10 cellular contexts compared by ENCODE assay signal in the genomic region with DNA sequence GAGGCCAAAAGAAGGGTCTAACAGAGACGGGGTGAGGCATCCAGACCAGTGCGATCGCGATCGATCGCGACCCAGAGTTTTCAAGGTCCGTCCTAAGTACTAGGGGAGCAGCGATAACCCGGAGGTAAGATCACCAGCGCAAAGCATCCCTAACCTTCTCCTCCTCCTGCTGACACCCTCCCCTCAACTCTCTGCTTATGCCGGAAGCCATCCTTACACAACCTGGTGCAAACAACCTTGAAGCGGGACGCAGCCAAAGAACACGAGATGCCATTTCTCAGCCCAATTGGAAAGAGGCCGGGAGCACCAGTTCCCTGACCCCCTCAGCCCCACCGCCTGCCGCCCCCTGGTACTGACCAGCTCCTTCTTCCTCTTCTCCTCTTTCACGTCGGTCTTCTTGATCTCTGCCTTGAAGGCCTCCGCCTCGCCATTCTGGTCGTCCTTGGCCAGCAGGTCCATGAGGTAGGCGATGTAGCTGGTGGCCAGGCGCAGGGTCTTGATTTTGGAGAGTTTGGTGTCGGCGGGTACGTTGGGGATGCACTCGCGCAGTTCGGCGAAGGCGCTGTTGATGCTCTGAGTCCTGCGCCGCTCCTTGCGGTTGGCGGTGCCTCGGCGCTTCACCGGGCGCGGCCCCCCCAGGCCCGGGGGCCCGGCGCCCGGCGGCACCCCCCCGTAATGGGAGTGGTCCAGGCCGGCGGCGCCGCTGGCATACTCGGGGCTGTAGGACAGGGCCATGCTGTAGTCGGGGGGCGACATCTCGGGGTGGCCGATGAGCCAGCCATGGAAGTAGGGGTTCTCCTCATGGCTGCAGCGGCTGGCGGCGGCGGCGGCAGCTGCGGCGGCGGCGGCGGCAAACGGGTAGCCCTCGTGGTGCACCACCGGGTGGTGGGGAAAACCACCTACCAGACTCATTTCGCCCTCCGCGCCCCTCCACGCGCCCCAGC. TPM values are rescaled to one million over a fixed set of nuclear protein-coding genes. Genes with fewer than 3 reads are reported as not detected.
DNase-seq lines count a peak whose midpoint lies in the region; ATAC-seq, FAIRE-seq and TF ChIP-seq lines count a peak whose summit lies in the region.
"Had no signal": no experiment of that assay in that cellular context is flagged by ENCODE, and none has a peak within 500 bp of the region (broad histone marks: within the 10 kb centered on the region; RNA-seq: fewer than 3 reads in every experiment).

No MANE protein-coding gene starts in this region.

- H3K79me1 ChIP-seq in H9 (ENCODE audit: insufficient read depth, low read depth, low read length, poor library complexity, severe bottlenecking) (no peaks in the 10 kb centered on the region), mesenchymal stem cell (replicated peaks; ENCODE audit: low read length, poor library complexity, severe bottlenecking) (no peaks in the 10 kb centered on the region)

- dilution Hi-C loops in mammary epithelial cell (cut with HindIII; ENCODE audit: low sequenced_read_pairs) = no loop called here

- H3K4me2 ChIP-seq in A549 (peak overlapping the region; percentile 97), H9 (ENCODE audit: insufficient read depth, insufficient read length, low read length) (peak overlapping the region; percentile 39), mesenchymal stem cell (ENCODE audit: low read length, poor library complexity, severe bottlenecking) (peak overlapping the region; percentile 15), mammary epithelial cell (ENCODE audit: insufficient read depth, low read depth, low read length) (no peak overlapping the region)

- H2AFZ ChIP-seq in H9 (ENCODE audit: low read length) (no peak overlapping the region), mesenchymal stem cell (ENCODE audit: low read depth, low read length) (no peak overlapping the region), mammary epithelial cell (ENCODE audit: low read depth, low read length) (no peak overlapping the region)

- no peak for TF ChIP-seq POLR2A in A549 (IDR thresholded peaks at IDR 0.05; ENCODE audit: low read length)

- H4K5ac ChIP-seq in H9 (ENCODE audit: insufficient read length, low read depth, low read length) = no peak overlapping the region

- H3K56ac ChIP-seq in H9 (ENCODE audit: insufficient read length, low read depth, low read length) = no peak overlapping the region

- H3K4me1 Mint-ChIP-seq in H9 = peaks cover 31 to 56% of the 10 kb centered on the region in 2 experiments

- H3K4ac ChIP-seq in H9 (ENCODE audit: low read depth, low read length) (no peak overlapping the region), mesenchymal stem cell (ENCODE audit: low read depth in 1 of 2, low read length in 2 of 2) (peak overlapping the region; percentile 74 to 97)

- H3K23ac ChIP-seq in H9 (ENCODE audit: insufficient read length, low read depth, low read length) (no peak overlapping the region), mesenchymal stem cell (ENCODE audit: low read length in 2 of 2) (peak overlapping the region; percentile 64 to 86)

- ATAC-seq in A549 (no peak), HG03571 (IDR thresholded peaks at IDR 0.05; ENCODE audit: unreplicated experiment) (no peak)

- H3T11ph ChIP-seq in H9 (ENCODE audit: low read length) = no peak overlapping the region

- H4K91ac ChIP-seq in H9 (ENCODE audit: insufficient read length, low read depth, low read length) (no peak overlapping the region), mesenchymal stem cell (ENCODE audit: low read length) (peak overlapping the region; percentile 36)

- H4K20me1 ChIP-seq in H9 (ENCODE audit: control insufficient read depth, insufficient read depth, insufficient read length) (no peaks in the 10 kb centered on the region), mammary epithelial cell (ENCODE audit: insufficient read depth, low read length) (no peaks in the 10 kb centered on the region)

- peaks cover 2% of the 10 kb centered on the region; the same call in 1 of the 3 replicates for H3K4me1 ChIP-seq in A549
- H3K4me1 ChIP-seq in H9 (ENCODE audit: insufficient read depth, low read length) = no peaks in the 10 kb centered on the region
- H3K4me1 ChIP-seq in mesenchymal stem cell (ENCODE audit: control insufficient read depth, insufficient read depth, low read depth, low read length) = peaks cover 29% of the 10 kb centered on the region
- H3K4me1 ChIP-seq in mammary epithelial cell (ENCODE audit: insufficient read depth, low read length) = peaks cover 3% of the 10 kb centered on the region
- H3K4me1 ChIP-seq: SJSA1 had no signal

- intact Hi-C loops in mammary epithelial cell (cut with micrococcal nuclease) = no loop called here

- H3K4me3 Mint-ChIP-seq in H9 = peak overlapping the region; percentile 17 to 82; a peak in 4 of 5 replicates

- H3K27ac Mint-ChIP-seq in H9 = no peak overlapping the region

- H2BK12ac ChIP-seq in H9 (ENCODE audit: insufficient read length, low read depth, low read length) (no peak overlapping the region), mesenchymal stem cell (ENCODE audit: low read length in 2 of 2) (peak overlapping the region; percentile 84 to 85)

- FAIRE-seq in A549 (lab: Jason Lieb, UNC) = no peak
- FAIRE-seq: endometrium had no signal

- CTCF ChIA-PET in A549 (lab: Yijun Ruan, JAX) = interaction anchor here (1.6 kb wide), 1 partner anchor 34 kb away, joined by 5 read pairs; no protein-coding TSS in a partner anchor
- CTCF ChIA-PET in mammary epithelial cell (lab: Charles Lee; ENCODE audit: low non-redundant PET) = no interaction called here

- no TSS peak for BruUV-seq in mammary epithelial cell (replicated peaks; lab: Mats Ljungman, UMichigan)

- no peak overlapping the region for H2BK20ac ChIP-seq in H9 (ENCODE audit: low read depth, low read length, poor library complexity, severe bottlenecking)

- H3K36me3 ChIP-seq in mesenchymal stem cell (ENCODE audit: control insufficient read depth in 1 of 2, insufficient read depth in 2 of 2, low read depth in 1 of 2, low read length in 2 of 2) = peaks cover 0 to 5% of the 10 kb centered on the region in 2 experiments
- no peaks in the 10 kb centered on the region for H3K36me3 ChIP-seq in mammary epithelial cell (ENCODE audit: insufficient read depth, low read length)
- H3K36me3 ChIP-seq: SJSA1 had no signal

- no peak overlapping the region for H4K8ac ChIP-seq in H9 (replicated peaks; ENCODE audit: insufficient read length, low read depth, low read length)
- peak overlapping the region; percentile 81 for H4K8ac ChIP-seq in mesenchymal stem cell (ENCODE audit: low read length)

- POLR2A ChIA-PET in A549 (lab: Yijun Ruan, JAX) = no interaction called here

- H2AK5ac ChIP-seq in H9 (ENCODE audit: insufficient read length, low read length) (no peak overlapping the region), mesenchymal stem cell (ENCODE audit: low read length, severe bottlenecking) (no peak overlapping the region)

- H3K18ac ChIP-seq in H9 (ENCODE audit: insufficient read length, low read depth, low read length) (no peak overlapping the region), mesenchymal stem cell (ENCODE audit: low read depth in 1 of 2, low read length in 2 of 2) (peak overlapping the region; percentile 93 to 99)

- H3K27me3 Mint-ChIP-seq in H9 (ENCODE audit: low read depth) = peaks cover 97% of the 10 kb centered on the region

- H2BK15ac ChIP-seq in H9 (ENCODE audit: low read depth, low read length) (no peak overlapping the region), mesenchymal stem cell (ENCODE audit: low read depth, poor library complexity, severe bottlenecking) (peak overlapping the region; percentile 95)

- DNase-seq in A549 (ENCODE audit: low read depth in 1 of 2, low spot score in 1 of 2) = no peak
- DNase-seq in H9 = peak; percentile 65
- DNase-seq in amniotic epithelial cell (ENCODE audit: low read depth) = peak; percentile 73
- peak; percentile 65 for DNase-seq in mesenchymal stem cell
- no peak for DNase-seq in cerebellar cortex (ENCODE audit: low spot score)
- DNase-seq in kidney tubule cell (ENCODE audit: low spot score) = no peak
- DNase-seq in mammary epithelial cell = no peak

- peaks cover 4 to 22% of the 10 kb centered on the region in 2 experiments; a peak in 3 of 5 replicates for H3K9me3 Mint-ChIP-seq in H9

- H3K4me3 ChIP-seq in A549 (peak overlapping the region; percentile 63), mesenchymal stem cell (ENCODE audit: insufficient read depth in 1 of 2, low read depth in 1 of 2, low read length in 2 of 2) (peak overlapping the region in 1 of 2 experiments; percentile 94), mammary epithelial cell (replicated peaks in 1 of 3; ENCODE audit: insufficient read depth in 1 of 3, low read depth in 2 of 3, low read length in 3 of 3) (no peak overlapping the region)
- H3K4me3 ChIP-seq: SJSA1 had no signal

- TF ChIP-seq CTCF in A549 (IDR thresholded peaks at IDR 0.05) (no peak), H9 (conservative IDR thresholded peaks at IDR 0.05) (no peak), mammary epithelial cell (conservative IDR thresholded peaks at IDR 0.05 in 1 of 2, IDR thresholded peaks at IDR 0.05 in 1 of 2; ENCODE audit: extremely low read depth in 1 of 2, insufficient read depth in 1 of 2, low read depth in 1 of 2, low read length in 2 of 2) (no peak)

- H3K79me2 ChIP-seq in H9 (ENCODE audit: insufficient read depth, low read length) = no peaks in the 10 kb centered on the region
- no peaks in the 10 kb centered on the region for H3K79me2 ChIP-seq in mammary epithelial cell (ENCODE audit: insufficient read depth, low read length)

- H2BK5ac ChIP-seq in H9 (ENCODE audit: insufficient read length, low read length) = no peak overlapping the region
- no peak overlapping the region for H2BK5ac ChIP-seq in mesenchymal stem cell (ENCODE audit: low read depth, low read length, poor library complexity, severe bottlenecking)

- H2BK120ac ChIP-seq in H9 (ENCODE audit: low read depth, low read length, poor library complexity, severe bottlenecking) (no peak overlapping the region), mesenchymal stem cell (ENCODE audit: low read depth, low read length) (peak overlapping the region; percentile 88)

- in situ Hi-C loops in mammary epithelial cell (cut with MboI; ENCODE audit: low sequenced_read_pairs in 2 of 2) = no loop called here

- TF ChIP-seq RAD21 in A549 (conservative IDR thresholded peaks at IDR 0.05 in 1 of 2, IDR thresholded peaks at IDR 0.05 in 1 of 2) = no peak

- H3K9me3 ChIP-seq in A549 (no peaks in the 10 kb centered on the region), H9 (ENCODE audit: control insufficient read depth, low read depth, low read length) (no peaks in the 10 kb centered on the region), mesenchymal stem cell (ENCODE audit: control insufficient read depth, low read length) (no peaks in the 10 kb centered on the region), mammary epithelial cell (replicated peaks; ENCODE audit: insufficient read depth, low read length) (no peaks in the 10 kb centered on the region)
- H3K9me3 ChIP-seq: SJSA1 had no signal

- no peaks in the 10 kb centered on the region; a peak in 1 of 7 replicates for H3K36me3 Mint-ChIP-seq in H9 (ENCODE audit: insufficient read depth in 1 of 3, low read depth in 3 of 3)

- peak overlapping the region; percentile 61 to 71; a peak in 3 of 6 replicates for H3K27ac ChIP-seq in A549
- no peak overlapping the region for H3K27ac ChIP-seq in H9 (ENCODE audit: insufficient read length, low read depth, low read length)
- no peak overlapping the region for H3K27ac ChIP-seq in mesenchymal stem cell (ENCODE audit: low read length, poor library complexity, severe bottlenecking)
- H3K27ac ChIP-seq in mammary epithelial cell (ENCODE audit: insufficient read depth, low read depth, low read length) = no peak overlapping the region
- H3K27ac ChIP-seq: SJSA1 had no signal

- no peak for TF ChIP-seq EP300 in A549 (IDR thresholded peaks at IDR 0.05)

- WGBS in A549 (ENCODE audit: missing lambda C conversion rate) = 94% methylated on average over 37 of the region's 75 CpGs
- WGBS in H9 (ENCODE audit: extremely low coverage, insufficient read length, low lambda C conversion rate) = no CpG with 5 or more reads among the region's 75 CpGs
- 0% methylated on average over 51 of the region's 75 CpGs for WGBS in mesenchymal stem cell
- 11% methylated on average over 27 of the region's 75 CpGs for WGBS in mammary epithelial cell (ENCODE audit: low coverage, missing lambda C conversion rate)

- H3K14ac ChIP-seq in H9 (ENCODE audit: insufficient read depth, low read length) (no peak overlapping the region), mesenchymal stem cell (ENCODE audit: low read length in 2 of 2) (peak overlapping the region in 1 of 2 experiments; percentile 94)

- peaks cover 95% of the 10 kb centered on the region for H3K27me3 ChIP-seq in H9 (ENCODE audit: insufficient read depth, low read length)
- peaks cover 0 to 94% of the 10 kb centered on the region in 2 experiments for H3K27me3 ChIP-seq in mesenchymal stem cell (ENCODE audit: control insufficient read depth in 1 of 2, insufficient read depth in 1 of 2, low read length in 2 of 2)
- H3K27me3 ChIP-seq in mammary epithelial cell (ENCODE audit: insufficient read depth, low read length) = peaks cover 78% of the 10 kb centered on the region

- H3K9ac ChIP-seq in H9 (ENCODE audit: extremely low read depth, insufficient read length, low read length) = no peak overlapping the region
- peak overlapping the region; percentile 96 for H3K9ac ChIP-seq in mesenchymal stem cell (ENCODE audit: low read length)
- no peak overlapping the region for H3K9ac ChIP-seq in mammary epithelial cell (ENCODE audit: insufficient read depth, low read length)

- H3K23me2 ChIP-seq in H9 (ENCODE audit: insufficient read length, low read depth, low read length, poor library complexity, severe bottlenecking) = peaks cover 4% of the 10 kb centered on the region

RNA-seq across cellular contexts. Expression of gene HAND2, which starts 1.4 kb away (rescaled TPM):
- polyA plus RNA-seq in A549 (2011; rRNA removed) (0.44 and 0.53 TPM in 2 replicates), A549 (2017; fragmentation: RNase III; extraction: RNeasy Plus Mini Kit Qiagen cat#74134 plus additional on column Dnase treatment) (0.34 to 0.63 TPM (median 0.59 TPM) in 3 replicates), mammary epithelial cell (not detected)
- polyA plus RNA-seq in A549 (2012; cell fraction: cytosol; rRNA removed) = 0.41 and 0.54 TPM in 2 replicates
- 0.54 and 1.0 TPM in 2 replicates for polyA plus RNA-seq in A549 (2012; cell fraction: nucleus; rRNA removed)
- polyA minus RNA-seq in A549 (2011; rRNA and poly(A)+ RNA removed) = 0.54 TPM in 1 of 2 replicates, not detected in the other
- total RNA-seq in H9 (2021) (not detected in 2 replicates), mammary epithelial cell (not detected)
- 171 TPM for polyA plus RNA-seq in mesenchymal stem cell (2013, experiment 1 of 2)
- 173 TPM for polyA plus RNA-seq in mesenchymal stem cell (2013, experiment 2 of 2)
- not detected for polyA minus RNA-seq in mammary epithelial cell
- total RNA-seq: SJSA1 had no signal

Comparison
In these comparisons a context has a peak if more than half of its experiments do, and no peak if none do; other contexts are left out.
1. DNase-seq: peak in H9 (single experiment), amniotic epithelial cell (single experiment) and mesenchymal stem cell (single experiment); none in A549 (0 of 2), cerebellar cortex (single experiment), kidney tubule cell (single experiment) and mammary epithelial cell (single experiment).
2. H3K27ac ChIP-seq: peak in A549 (2 of 2); none in H9 (single experiment), mesenchymal stem cell (single experiment) and mammary epithelial cell (single experiment).